ENCODE assay signal across 17 cellular contexts in genomic region chr9:88523056-88523455, GRCh38. TPM values are rescaled to one million over a fixed set of nuclear protein-coding genes. Genes with fewer than 3 reads are reported as not detected.
DNase-seq lines count a peak whose midpoint lies in the region; ATAC-seq, FAIRE-seq and TF ChIP-seq lines count a peak whose summit lies in the region.
"Had no signal": no experiment of that assay in that cellular context is flagged by ENCODE, and none has a peak within 500 bp of the region (broad histone marks: within the 10 kb centered on the region; RNA-seq: fewer than 3 reads in every experiment).

No MANE protein-coding gene starts in this region.

- no peak for TF ChIP-seq CTCF in RWPE2 (IDR thresholded peaks at IDR 0.05; ENCODE audit: poor library complexity, severe bottlenecking)
- TF ChIP-seq CTCF in spleen (IDR thresholded peaks at IDR 0.05 in 8 of 11, conservative IDR thresholded peaks at IDR 0.05 in 3 of 11) = no peak

- TF ChIP-seq POLR2A in H54 (IDR thresholded peaks at IDR 0.05; ENCODE audit: low read depth, low read length) (no peak), spleen (IDR thresholded peaks at IDR 0.05) (no peak)

- WGBS in spleen, 5 donors = 82 to 90% (median 85%) methylated on average over 3 of the region's 3 CpGs

- H3K9me3 ChIP-seq in RWPE2 (ENCODE audit: severe bottlenecking) = no peaks in the 10 kb centered on the region
- no peaks in the 10 kb centered on the region for H3K9me3 ChIP-seq in spleen
- H3K9me3 ChIP-seq: psoas muscle had no signal

- H3K4me1 ChIP-seq in RWPE2 (ENCODE audit: insufficient read depth, poor library complexity, severe bottlenecking) (peaks cover 9% of the 10 kb centered on the region), spleen (no peaks in the 10 kb centered on the region)
- H3K4me1 ChIP-seq: psoas muscle had no signal

- in situ Hi-C loops in ACHN (cut with HindIII; ENCODE audit: low pct_ligation_motif_present, low pct_unique_long_range_greater_than_20kb, low sequenced_read_pairs) = no loop called here

- no peaks in the 10 kb centered on the region for H3K27me3 ChIP-seq in RWPE2 (ENCODE audit: insufficient read depth, poor library complexity, severe bottlenecking)
- peaks cover 0 to 8% (median 0%) of the 10 kb centered on the region in 7 donors for H3K27me3 ChIP-seq in spleen (replicated peaks in 1 of 7)

- H3K27ac ChIP-seq in RWPE2 (ENCODE audit: poor library complexity, severe bottlenecking) (peak overlapping the region; percentile 16), spleen (no peak overlapping the region)
- H3K27ac ChIP-seq: C4-2B, psoas muscle had no signal

- no peak overlapping the region for H3K4me3 ChIP-seq in RWPE2 (ENCODE audit: severe bottlenecking)
- H3K4me3 ChIP-seq in spleen = no peak overlapping the region
- H3K4me3 ChIP-seq: K562, psoas muscle had no signal

- no peaks in the 10 kb centered on the region for H3K36me3 ChIP-seq in RWPE2 (ENCODE audit: low read depth)
- H3K36me3 ChIP-seq in spleen = no peaks in the 10 kb centered on the region

- no peak for FAIRE-seq in H54 (lab: Jason Lieb, UNC)
- FAIRE-seq: K562 had no signal

- intact Hi-C loops in spleen (cut with DNase I; ENCODE audit: low total_unique reads) = no loop called here

- ATAC-seq in RWPE2 (ENCODE audit: low read depth) (peak; percentile 85), HG03469 (IDR thresholded peaks at IDR 0.05; ENCODE audit: unreplicated experiment) (no peak)
- ATAC-seq: K562; naive thymus-derived CD4-positive, alpha-beta T cell; psoas muscle had no signal

- DNase-seq in H54 (ENCODE audit: insufficient read length, low spot score) (peak; percentile 65), RWPE2 (ENCODE audit: low spot score) (peak; percentile 42), iris pigment epithelial cell (ENCODE audit: low read depth) (peak; percentile 23), spleen (peak; percentile 45), ACHN (no peak), HuH-7.5 (ENCODE audit: low spot score) (no peak)
- DNase-seq: activated CD4-positive, alpha-beta T cell treated with anti-CD3 and anti-CD28 coated beads for 4 hours; activated CD8-positive, alpha-beta memory T cell treated with anti-CD3 and anti-CD28 coated beads, Interleukin-2, amount 50 U/mL, for 48 hours; activated naive CD4-positive, alpha-beta T cell treated with anti-CD3 and anti-CD28 coated beads for 36 hours; naive thymus-derived CD4-positive, alpha-beta T cell; NCI-H2227 treated with DMSO at 0.1 percent for 48 hours; psoas muscle; SIG-M5; T-helper 9 cell had no signal

RNA-seq across cellular contexts. Expression of gene NXNL2, which starts 11.9 kb away (rescaled TPM):
- under 1 TPM in 2 of 7 donors, not detected in 5; 0.51 to 0.94 TPM for total RNA-seq in spleen
- under 1 TPM; 0.22 to 0.29 (median 0.23) TPM for polyA plus RNA-seq in spleen
- total RNA-seq: activated naive CD4-positive, alpha-beta T cell treated with anti-CD3 and anti-CD28 coated beads for 36 hours; K562; naive thymus-derived CD4-positive, alpha-beta T cell; psoas muscle had no signal
- polyA plus RNA-seq: naive thymus-derived CD4-positive, alpha-beta T cell had no signal

Comparison
In these comparisons a context has a peak if more than half of its experiments do, and no peak if none do; other contexts are left out.
1. DNase-seq: peak in H54 (single experiment), RWPE2 (single experiment), iris pigment epithelial cell (single experiment) and spleen (single experiment); none in ACHN (single experiment) and HuH-7.5 (single experiment).